Comparison of ENCODE assay signal across 2 cellular contexts in genomic region chr10:32318476-32318896, GRCh38.
TF ChIP-seq lines count a peak whose summit lies in the region.

No MANE protein-coding gene starts in this region.

TF ChIP-seq in liver, 16 proteins besides CTCF, POLR2A, EP300 and RAD21 (continued from another document):
- no peak for TF ChIP-seq REST (IDR thresholded peaks at IDR 0.05)

TF ChIP-seq in HepG2, 621 proteins besides CTCF, POLR2A, EP300 and RAD21:
- TF ChIP-seq ZNF646 (CRISPR knock-in tag; IDR thresholded peaks at IDR 0.05) (no peak), ZNF407 (CRISPR knock-in tag; IDR thresholded peaks at IDR 0.05; ENCODE audit: not compliant biosample characterization) (no peak), KLF12 (CRISPR knock-in tag; IDR thresholded peaks at IDR 0.05; ENCODE audit: borderline replicate concordance) (no peak), PRDM4 (CRISPR knock-in tag; IDR thresholded peaks at IDR 0.05; ENCODE audit: borderline replicate concordance) (no peak), HOXD1 (CRISPR knock-in tag; IDR thresholded peaks at IDR 0.05) (no peak), BCL6 (CRISPR knock-in tag; IDR thresholded peaks at IDR 0.05) (no peak), ETV5 (CRISPR knock-in tag; IDR thresholded peaks at IDR 0.05; ENCODE audit: borderline replicate concordance) (no peak), NFIC (IDR thresholded peaks at IDR 0.05; ENCODE audit: low read length) (no peak), FOXK2 (IDR thresholded peaks at IDR 0.05) (no peak), SNAPC2 (CRISPR knock-in tag; IDR thresholded peaks at IDR 0.05) (no peak), IKZF5 (CRISPR knock-in tag; IDR thresholded peaks at IDR 0.05) (no peak), ATF6 (CRISPR knock-in tag; conservative IDR thresholded peaks at IDR 0.05) (no peak), NFYC (CRISPR knock-in tag; IDR thresholded peaks at IDR 0.05) (no peak), ZFP36L1 (CRISPR knock-in tag; IDR thresholded peaks at IDR 0.05) (no peak)
